16 cellular contexts compared by ENCODE assay signal in genomic region chr12:79522657-79523386, GRCh38.
DNase-seq lines count a peak whose midpoint lies in the region; TF ChIP-seq lines count a peak whose summit lies in the region.
"Had no signal": no experiment of that assay in that cellular context is flagged by ENCODE, and none has a peak within 500 bp of the region (broad histone marks: within the 10 kb centered on the region; RNA-seq: fewer than 3 reads in every experiment).

No MANE protein-coding gene starts in this region.

- H3K27ac Mint-ChIP-seq in MCF 10A (ENCODE audit: low read depth, unreplicated experiment) = peak overlapping the region; percentile 64
- H3K27ac Mint-ChIP-seq: IgD-negative memory B cell had no signal

- no peaks in the 10 kb centered on the region for H3K4me1 Mint-ChIP-seq in MCF 10A (ENCODE audit: insufficient read depth, unreplicated experiment)
- H3K4me1 Mint-ChIP-seq: IgD-negative memory B cell had no signal

- H3K27me3 ChIP-seq in breast epithelium (no peaks in the 10 kb centered on the region), iPS-20b (ENCODE audit: insufficient read depth, low read length) (no peaks in the 10 kb centered on the region), ascending aorta (no peaks in the 10 kb centered on the region)
- H3K27me3 ChIP-seq: SJCRH30 had no signal

- TF ChIP-seq POLR2A in breast epithelium (IDR thresholded peaks at IDR 0.05) = no peak

- TF ChIP-seq CTCF in MCF 10A (IDR thresholded peaks at IDR 0.05; ENCODE audit: unreplicated experiment) = no peak
- TF ChIP-seq CTCF in breast epithelium (IDR thresholded peaks at IDR 0.05) = no peak
- no peak for TF ChIP-seq CTCF in ascending aorta (IDR thresholded peaks at IDR 0.05)

- intact Hi-C loops in MCF 10A (cut with micrococcal nuclease) = no loop called here
- intact Hi-C loops in breast epithelium (cut with DNase I; ENCODE audit: low total_unique reads) = no loop called here
- intact Hi-C loops in ascending aorta (cut with DNase I) = no loop called here

- no peak overlapping the region for H3K9ac ChIP-seq in iPS-20b (ENCODE audit: low read depth, low read length)

- DNase-seq in MCF 10A (ENCODE audit: unreplicated experiment) (no peak), breast epithelium (ENCODE audit: low spot score in 2 of 2) (no peak), cerebellar cortex (ENCODE audit: low spot score) (peak; percentile 93), retina (peak; percentile 60), AG08395 (ENCODE audit: low spot score) (no peak), ascending aorta (ENCODE audit: low spot score in 2 of 2) (no peak)
- no peak for DNase-seq in stimulated activated CD4-positive, alpha-beta T cell treated with anti-CD3 and anti-CD28 coated beads, Interleukin-1b, Interleukin-23, amount 100 ng/mL, for 48 hours
- DNase-seq: DMS 273 treated with DMSO at 0.1 percent for 48 hours, H7, NCI-H226, PC-3, SJCRH30 had no signal

- H3K9me3 ChIP-seq in breast epithelium = no peaks in the 10 kb centered on the region
- no peaks in the 10 kb centered on the region for H3K9me3 ChIP-seq in iPS-20b (ENCODE audit: insufficient read depth, low read depth, low read length)
- no peaks in the 10 kb centered on the region for H3K9me3 ChIP-seq in ascending aorta
- H3K9me3 ChIP-seq: SJCRH30 had no signal

- CTCF ChIA-PET in MCF 10A (lab: Yijun Ruan, JAX) = interaction anchor here (0.6 kb wide), 1 partner anchor 168 kb away, joined by 3 read pairs; the partner anchor contains the start of gene PAWR

- POLR2A ChIA-PET in MCF 10A (lab: Yijun Ruan, JAX) = no interaction called here

- H3K4me3 Mint-ChIP-seq in MCF 10A (ENCODE audit: unreplicated experiment) = no peak overlapping the region
- H3K4me3 Mint-ChIP-seq: IgD-negative memory B cell had no signal

- H3K36me3 ChIP-seq in breast epithelium (no peaks in the 10 kb centered on the region), iPS-20b (ENCODE audit: insufficient read depth, low read depth, low read length) (no peaks in the 10 kb centered on the region), ascending aorta (no peaks in the 10 kb centered on the region)
- H3K36me3 ChIP-seq: SJCRH30 had no signal

- H3K27ac ChIP-seq in breast epithelium = no peak overlapping the region
- H3K27ac ChIP-seq in iPS-20b (ENCODE audit: low read length) = no peak overlapping the region
- no peak overlapping the region for H3K27ac ChIP-seq in ascending aorta
- H3K27ac ChIP-seq: C4-2B, RWPE1, SJCRH30 had no signal

- peaks cover 12% of the 10 kb centered on the region for H3K36me3 Mint-ChIP-seq in MCF 10A (ENCODE audit: insufficient read depth, unreplicated experiment)

- BruUV-seq in MCF 10A (replicated peaks; lab: Mats Ljungman, UMichigan) = no TSS peak

- H3K4me1 ChIP-seq in breast epithelium (no peaks in the 10 kb centered on the region), iPS-20b (ENCODE audit: insufficient read depth, low read length) (peaks cover 20% of the 10 kb centered on the region), ascending aorta (peaks cover 0 to 4% of the 10 kb centered on the region in 2 donors)
- H3K4me1 ChIP-seq: SJCRH30 had no signal

- no peaks in the 10 kb centered on the region for H3K27me3 Mint-ChIP-seq in MCF 10A (ENCODE audit: insufficient read depth, unreplicated experiment)
- H3K27me3 Mint-ChIP-seq: IgD-negative memory B cell had no signal

- no peaks in the 10 kb centered on the region for H3K9me3 Mint-ChIP-seq in MCF 10A (ENCODE audit: unreplicated experiment)

- H3K4me3 ChIP-seq in breast epithelium (no peak overlapping the region), iPS-20b (ENCODE audit: low read length) (peak overlapping the region; percentile 37; the same call in 1 of the 2 replicates), ascending aorta (peak overlapping the region in 1 of 2 donors; percentile 1)
- H3K4me3 ChIP-seq: SJCRH30 had no signal

Comparison
In these comparisons a context has a peak if more than half of its experiments do, and no peak if none do; other contexts are left out.
1. DNase-seq: peak in cerebellar cortex (single experiment) and retina (single experiment); none in MCF 10A (single experiment), breast epithelium (0 of 2), AG08395 (single experiment), stimulated activated CD4-positive, alpha-beta T cell treated with anti-CD3 and anti-CD28 coated beads, Interleukin-1b, Interleukin-23, amount 100 ng/mL, for 48 hours (single experiment) and ascending aorta (0 of 2).